In the genomic region with DNA sequence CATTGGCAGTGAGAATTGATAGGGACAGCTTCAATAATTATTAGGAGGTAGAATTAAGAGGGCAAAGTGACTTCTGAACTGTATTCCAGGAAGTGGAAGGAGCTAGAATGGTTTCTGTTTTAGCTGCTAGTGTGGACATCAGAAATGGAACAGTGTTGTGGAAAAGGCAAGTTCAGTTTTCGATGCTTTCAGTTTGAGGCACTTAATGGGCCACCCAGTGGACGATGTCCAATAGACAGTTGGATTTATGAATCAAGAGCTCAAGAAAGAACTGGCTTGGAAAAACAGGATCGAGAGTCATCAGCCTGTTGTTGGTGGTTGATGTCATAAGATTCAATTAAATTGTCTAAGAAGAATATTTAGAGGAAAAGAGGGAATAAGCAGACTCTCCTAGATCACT, we compare ENCODE assay signal across 22 cellular contexts.
"Had no signal": no experiment of that assay in that cellular context is flagged by ENCODE, and none has a peak within 500 bp of the region (broad histone marks: within the 10 kb centered on the region; RNA-seq: fewer than 3 reads in every experiment).

No MANE protein-coding gene starts in this region.

- H3K27me3 ChIP-seq: breast epithelium, esophagus squamous epithelium, gastroesophageal sphincter, stomach, suprapubic skin, tibial nerve had no signal

- H3K4me1 ChIP-seq: breast epithelium, stomach, suprapubic skin, tibial nerve had no signal

- H3K9me3 ChIP-seq: breast epithelium, esophagus squamous epithelium, gastroesophageal sphincter, stomach, suprapubic skin, tibial nerve had no signal

- H3K27ac ChIP-seq: breast epithelium, coronary artery, esophagus squamous epithelium, gastroesophageal sphincter, stomach, suprapubic skin, tibial nerve had no signal

- H3K4me3 ChIP-seq: breast epithelium, coronary artery, esophagus squamous epithelium, gastroesophageal sphincter, stomach, suprapubic skin, tibial nerve had no signal

- DNase-seq: activated CD8-positive, alpha-beta memory T cell treated with anti-CD3 and anti-CD28 coated beads, Interleukin-2, amount 50 U/mL, for 4 hours; activated gamma-delta T cell; activated T-cell treated with anti-CD3 and anti-CD28 coated beads, Interleukin-2, amount 50 U/mL, for 24 hours; esophagus squamous epithelium; head of caudate nucleus; mesenchymal stem cell; naive B cell; occipital lobe; posterior cingulate gyrus; small intestine; stimulated activated CD4-positive, alpha-beta T cell treated with anti-CD3 and anti-CD28 coated beads, Interleukin-2, amount 100 ng/mL, for 24 hours; stomach; T1000 had no signal

- ATAC-seq: activated naive CD4-positive, alpha-beta T cell treated with anti-CD3 and anti-CD28 coated beads, Interleukin-2, amount 50 U/mL, for 72 hours; gastroesophageal sphincter; sciatic nerve; stimulated activated effector memory CD8-positive, alpha-beta T cell treated with anti-CD3 and anti-CD28 coated beads, Interleukin-12 subunit alpha, Interleukin-12 subunit beta, amount 100 ng/mL, for 72 hours; WTC11 had no signal

- H3K36me3 ChIP-seq: breast epithelium, esophagus squamous epithelium, gastroesophageal sphincter, stomach, suprapubic skin, tibial nerve had no signal
